Comparison of ENCODE assay signal across 19 cellular contexts in the genomic region with DNA sequence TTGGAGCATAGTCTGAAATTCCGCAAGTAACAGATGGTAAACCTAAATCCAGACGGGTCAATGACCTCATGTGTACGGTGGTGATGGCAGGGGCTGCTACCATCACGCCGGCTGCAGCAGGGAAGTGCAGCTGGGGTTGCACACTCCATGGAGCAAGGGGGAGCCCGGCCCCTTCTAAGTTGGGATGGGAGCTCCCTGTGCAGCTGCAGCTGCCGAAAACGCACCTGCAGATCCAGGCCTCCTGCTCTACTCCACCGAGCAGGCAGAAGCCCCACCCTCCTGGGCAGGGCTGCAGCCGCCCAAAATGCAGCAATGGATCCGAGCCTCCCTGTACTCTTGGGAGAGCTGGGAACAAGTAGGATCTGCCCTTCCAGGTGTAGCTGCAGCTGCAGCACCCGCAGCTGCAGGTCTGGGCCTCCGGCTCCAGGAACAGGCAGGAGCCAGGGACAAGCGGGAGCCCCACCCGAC. TPM values are rescaled to one million over a fixed set of nuclear protein-coding genes. Genes with fewer than 3 reads are reported as not detected.
A peak's percentile ranks its signal among the peaks of the same experiment; 100 is the strongest.
DNase-seq lines count a peak whose midpoint lies in the region; ATAC-seq and TF ChIP-seq lines count a peak whose summit lies in the region.
"Had no signal": no experiment of that assay in that cellular context is flagged by ENCODE, and none has a peak within 500 bp of the region (broad histone marks: within the 10 kb centered on the region; RNA-seq: fewer than 3 reads in every experiment).

No MANE protein-coding gene starts in this region.

- ATAC-seq in HG02840 (IDR thresholded peaks at IDR 0.05; ENCODE audit: low FRiP score, unreplicated experiment): no peak

- no peaks in the 10 kb centered on the region for H3K9me3 ChIP-seq in endodermal cell (ENCODE audit: control insufficient read depth, low read length)
- no peaks in the 10 kb centered on the region for H3K9me3 ChIP-seq in mesenchymal stem cell (ENCODE audit: control insufficient read depth, low read length)
- H3K9me3 ChIP-seq in vagina: no peaks in the 10 kb centered on the region

- no peak overlapping the region for H2BK12ac ChIP-seq in mesenchymal stem cell (ENCODE audit: low read length in 2 of 2)

- no peak overlapping the region for H2AK5ac ChIP-seq in mesenchymal stem cell (ENCODE audit: low read length, severe bottlenecking)

- peak overlapping the region; percentile 2 for H4K8ac ChIP-seq in mesenchymal stem cell (ENCODE audit: low read length)

- peak overlapping the region; percentile 49 for H3K4me3 Mint-ChIP-seq in endodermal cell
- H3K4me3 Mint-ChIP-seq: CD4-positive, CD25-positive, alpha-beta regulatory T cell; IgD-negative memory B cell had no signal

- no peaks in the 10 kb centered on the region for H3K36me3 Mint-ChIP-seq in endodermal cell (ENCODE audit: low read depth)
- H3K36me3 Mint-ChIP-seq: CD4-positive, CD25-positive, alpha-beta regulatory T cell; IgD-negative memory B cell had no signal

- H3K4me2 ChIP-seq in mesenchymal stem cell (ENCODE audit: low read length, poor library complexity, severe bottlenecking): no peak overlapping the region

- peak overlapping the region; percentile 4 for H4K91ac ChIP-seq in mesenchymal stem cell (ENCODE audit: low read length)

- TF ChIP-seq CTCF in endodermal cell (conservative IDR thresholded peaks at IDR 0.05) (no peak), vagina (IDR thresholded peaks at IDR 0.05) (no peak)

- H3K4me3 ChIP-seq in endodermal cell (ENCODE audit: low read length) (no peak overlapping the region), mesenchymal stem cell (ENCODE audit: insufficient read depth in 1 of 2, low read depth in 1 of 2, low read length in 2 of 2) (no peak overlapping the region), vagina (no peak overlapping the region)
- H3K4me3 ChIP-seq: SK-N-MC had no signal

- H3K27me3 ChIP-seq in endodermal cell (ENCODE audit: control insufficient read depth, insufficient read depth, low read length, poor library complexity, severe bottlenecking) (no peaks in the 10 kb centered on the region), mesenchymal stem cell (ENCODE audit: control insufficient read depth in 1 of 2, insufficient read depth in 1 of 2, low read length in 2 of 2) (no peaks in the 10 kb centered on the region), vagina (no peaks in the 10 kb centered on the region)

- no peak overlapping the region for H3K4ac ChIP-seq in mesenchymal stem cell (ENCODE audit: low read depth in 1 of 2, low read length in 2 of 2)

- H3K14ac ChIP-seq in mesenchymal stem cell (ENCODE audit: low read length in 2 of 2): peak overlapping the region in 1 of 2 experiments; percentile 57

- peak overlapping the region; percentile 70 for H3K27ac Mint-ChIP-seq in endodermal cell
- H3K27ac Mint-ChIP-seq: CD4-positive, CD25-positive, alpha-beta regulatory T cell; IgD-negative memory B cell had no signal

- H2BK120ac ChIP-seq in mesenchymal stem cell (ENCODE audit: low read depth, low read length): no peak overlapping the region

- H3K79me1 ChIP-seq in mesenchymal stem cell (replicated peaks; ENCODE audit: low read length, poor library complexity, severe bottlenecking): no peaks in the 10 kb centered on the region

- 92 to 95% methylated on average over 4 to 15 of the region's 15 CpGs for WGBS in endodermal cell (ENCODE audit: insufficient coverage in 1 of 2, insufficient read length in 1 of 2), 2 experiments
- WGBS in mesenchymal stem cell: 81% methylated on average over 15 of the region's 15 CpGs

- peaks cover 5% of the 10 kb centered on the region for H3K4me1 Mint-ChIP-seq in endodermal cell
- H3K4me1 Mint-ChIP-seq: CD4-positive, CD25-positive, alpha-beta regulatory T cell; IgD-negative memory B cell had no signal

- H3K27me3 Mint-ChIP-seq in endodermal cell (ENCODE audit: insufficient read depth): no peaks in the 10 kb centered on the region
- H3K27me3 Mint-ChIP-seq: CD4-positive, CD25-positive, alpha-beta regulatory T cell; IgD-negative memory B cell had no signal

- H3K4me1 ChIP-seq in endodermal cell (ENCODE audit: control insufficient read depth, insufficient read depth, low read length): no peaks in the 10 kb centered on the region
- H3K4me1 ChIP-seq in mesenchymal stem cell (ENCODE audit: control insufficient read depth, insufficient read depth, low read depth, low read length): peaks cover 2% of the 10 kb centered on the region
- H3K4me1 ChIP-seq in vagina: peaks cover 5% of the 10 kb centered on the region

- TF ChIP-seq POLR2A in vagina (IDR thresholded peaks at IDR 0.05): no peak

- H3K36me3 ChIP-seq in endodermal cell (ENCODE audit: control insufficient read depth, insufficient read depth, low read length) (no peaks in the 10 kb centered on the region), mesenchymal stem cell (ENCODE audit: control insufficient read depth in 1 of 2, insufficient read depth in 2 of 2, low read depth in 1 of 2, low read length in 2 of 2) (no peaks in the 10 kb centered on the region), vagina (no peaks in the 10 kb centered on the region)

- H3K9ac ChIP-seq in endodermal cell (ENCODE audit: extremely low read depth, low read length, poor library complexity, severe bottlenecking) (no peak overlapping the region), mesenchymal stem cell (ENCODE audit: low read length) (no peak overlapping the region)

- no peak overlapping the region for H2BK5ac ChIP-seq in mesenchymal stem cell (ENCODE audit: low read depth, low read length, poor library complexity, severe bottlenecking)

- no peaks in the 10 kb centered on the region for H3K9me3 Mint-ChIP-seq in endodermal cell
- H3K9me3 Mint-ChIP-seq: IgD-negative memory B cell had no signal

- H3K27ac ChIP-seq in endodermal cell (ENCODE audit: low read depth, low read length) (no peak overlapping the region), mesenchymal stem cell (ENCODE audit: low read length, poor library complexity, severe bottlenecking) (no peak overlapping the region), vagina (no peak overlapping the region)
- H3K27ac ChIP-seq: SK-N-MC had no signal

- H2AFZ ChIP-seq in mesenchymal stem cell (ENCODE audit: low read depth, low read length): no peak overlapping the region

- no peak overlapping the region for H3K23ac ChIP-seq in mesenchymal stem cell (ENCODE audit: low read length in 2 of 2)

- peak; percentile 80 for DNase-seq in DMS 273 (lab: John Stamatoyannopoulos, UW; ENCODE audit: unreplicated experiment)
- peak; percentile 6 for DNase-seq in NCI-H2171 (lab: John Stamatoyannopoulos, UW)
- peak; percentile 85 for DNase-seq in endodermal cell
- DNase-seq in mesenchymal stem cell: no peak
- DNase-seq in T-helper 9 cell: no peak
- DNase-seq in NCI-H2029 (lab: John Stamatoyannopoulos, UW): no peak
- no peak for DNase-seq in vagina (ENCODE audit: extremely low spot score in 2 of 2)
- DNase-seq: Calu3; CD4-positive, CD25-positive, alpha-beta regulatory T cell; DMS79 treated with DMSO at 0.1 percent for 48 hours; GDM1; NCI-H1436; NCI-H2081; NCI-H226; NCI-H526; NK-92 treated with Interleukin-12 subunit alpha and Interleukin-12 subunit beta, amount 100 ng/mL, for 24 hours had no signal

- H3K18ac ChIP-seq in mesenchymal stem cell (ENCODE audit: low read depth in 1 of 2, low read length in 2 of 2): no peak overlapping the region

- H2BK15ac ChIP-seq in mesenchymal stem cell (ENCODE audit: low read depth, poor library complexity, severe bottlenecking): no peak overlapping the region

- intact Hi-C loops in vagina (cut with DNase I): no loop called here

RNA-seq across cellular contexts. Expression of gene KBTBD6, which starts 25.5 kb away (rescaled TPM):
- total RNA-seq in endodermal cell: 10 to 100 TPM in 1 of 2 donors, 1 to 10 TPM in 1; 8.5 to 10.2 TPM
- 13.9 TPM for polyA plus RNA-seq in endodermal cell (2013, experiment 1 of 2)
- polyA plus RNA-seq in endodermal cell (2013, experiment 2 of 2): 13.8 TPM
- polyA plus RNA-seq in mesenchymal stem cell (2013, experiment 1 of 2): 3.5 TPM
- polyA plus RNA-seq in mesenchymal stem cell (2013, experiment 2 of 2): 3.6 TPM
- total RNA-seq in vagina: 8.1 TPM

RNA-seq across cellular contexts. Expression of gene WBP4, which starts 45.8 kb away (rescaled TPM):
- total RNA-seq in endodermal cell (10 to 100 TPM in 1 of 2 donors, 1 to 10 TPM in 1; 8.9 to 15.2 TPM), vagina (13.5 TPM)
- polyA plus RNA-seq in endodermal cell (2013, experiment 1 of 2): 22.9 TPM
- polyA plus RNA-seq in endodermal cell (2013, experiment 2 of 2): 20.9 TPM
- 17.5 TPM for polyA plus RNA-seq in mesenchymal stem cell (2013, experiment 1 of 2)
- polyA plus RNA-seq in mesenchymal stem cell (2013, experiment 2 of 2): 17.7 TPM

Comparison
In these comparisons a context has a peak if more than half of its experiments do, and no peak if none do; other contexts are left out.
1. DNase-seq: peak in DMS 273 (single experiment), NCI-H2171 (single experiment) and endodermal cell (single experiment); none in mesenchymal stem cell (single experiment), T-helper 9 cell (single experiment), NCI-H2029 (single experiment) and vagina (0 of 2).